ENCODE assay signal across 8 cellular contexts in genomic region chr4:77415689-77416088, GRCh38.
"Had no signal": no experiment of that assay in that cellular context is flagged by ENCODE, and none has a peak within 500 bp of the region (broad histone marks: within the 10 kb centered on the region; RNA-seq: fewer than 3 reads in every experiment).

No MANE protein-coding gene starts in this region.

- ATAC-seq: GM23338, HepG2, K562 had no signal

- H3K27ac ChIP-seq: HL-60 had no signal

- H3K4me3 ChIP-seq: GM23338, K562 had no signal

- DNase-seq: H9, HCEC 1CT, HFFc6, KG1 had no signal
